ENCODE assay signal across 2 cellular contexts in the genomic region with DNA sequence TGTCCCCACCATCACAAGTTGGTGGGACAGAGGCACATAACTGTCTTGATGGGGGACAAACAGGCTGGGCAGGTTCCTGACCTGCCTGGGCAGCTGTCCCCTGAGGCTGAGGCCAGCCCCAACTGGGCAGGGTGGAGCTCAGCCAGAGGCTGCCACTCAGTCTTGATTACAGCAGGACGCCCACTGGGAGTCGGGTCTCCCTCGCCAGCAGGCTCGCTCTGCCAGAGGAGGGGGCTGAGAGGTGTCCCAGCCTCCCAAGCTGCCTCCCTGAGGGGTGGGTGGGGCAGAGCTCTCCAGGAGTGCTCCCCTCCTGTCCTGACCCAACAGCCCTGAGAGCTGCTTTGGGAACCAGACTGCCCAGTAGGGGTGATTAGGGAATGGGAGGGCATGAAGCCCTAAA.
TF ChIP-seq lines count a peak whose summit lies in the region.

No MANE protein-coding gene starts in this region.

TF ChIP-seq in IMR-90, 13 proteins besides CTCF, POLR2A, EP300 and RAD21:
- TF ChIP-seq FOS (IDR thresholded peaks at IDR 0.05; ENCODE audit: low read depth, low read length) (no peak), BHLHE40 (IDR thresholded peaks at IDR 0.05; ENCODE audit: low read depth, low read length) (no peak), NFE2L2 (IDR thresholded peaks at IDR 0.05; ENCODE audit: low read depth, low read length) (no peak), MXI1 (IDR thresholded peaks at IDR 0.05; ENCODE audit: borderline replicate concordance, low read depth, low read length) (no peak), RCOR1 (IDR thresholded peaks at IDR 0.05; ENCODE audit: insufficient replicate concordance, low read length) (no peak), MAFK (IDR thresholded peaks at IDR 0.05; ENCODE audit: low read depth, low read length) (no peak), SMC3 (IDR thresholded peaks at IDR 0.05; ENCODE audit: low read depth, low read length) (no peak), CEBPB (IDR thresholded peaks at IDR 0.05; ENCODE audit: low read depth, low read length) (no peak), CHD1 (IDR thresholded peaks at IDR 0.05; ENCODE audit: low read depth, low read length) (no peak), RFX5 (IDR thresholded peaks at IDR 0.05; ENCODE audit: low read depth, low read length) (no peak), MAZ (IDR thresholded peaks at IDR 0.05; ENCODE audit: borderline replicate concordance, low read depth, low read length) (no peak)
- TF ChIP-seq, protein P1, sequence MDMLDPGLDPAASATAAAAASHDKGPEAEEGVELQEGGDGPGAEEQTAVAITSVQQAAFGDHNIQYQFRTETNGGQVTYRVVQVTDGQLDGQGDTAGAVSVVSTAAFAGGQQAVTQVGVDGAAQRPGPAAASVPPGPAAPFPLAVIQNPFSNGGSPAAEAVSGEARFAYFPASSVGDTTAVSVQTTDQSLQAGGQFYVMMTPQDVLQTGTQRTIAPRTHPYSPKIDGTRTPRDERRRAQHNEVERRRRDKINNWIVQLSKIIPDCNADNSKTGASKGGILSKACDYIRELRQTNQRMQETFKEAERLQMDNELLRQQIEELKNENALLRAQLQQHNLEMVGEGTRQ (IDR thresholded peaks at IDR 0.05; ENCODE audit: low read depth, low read length), result no peak
- TF ChIP-seq, protein P2, sequence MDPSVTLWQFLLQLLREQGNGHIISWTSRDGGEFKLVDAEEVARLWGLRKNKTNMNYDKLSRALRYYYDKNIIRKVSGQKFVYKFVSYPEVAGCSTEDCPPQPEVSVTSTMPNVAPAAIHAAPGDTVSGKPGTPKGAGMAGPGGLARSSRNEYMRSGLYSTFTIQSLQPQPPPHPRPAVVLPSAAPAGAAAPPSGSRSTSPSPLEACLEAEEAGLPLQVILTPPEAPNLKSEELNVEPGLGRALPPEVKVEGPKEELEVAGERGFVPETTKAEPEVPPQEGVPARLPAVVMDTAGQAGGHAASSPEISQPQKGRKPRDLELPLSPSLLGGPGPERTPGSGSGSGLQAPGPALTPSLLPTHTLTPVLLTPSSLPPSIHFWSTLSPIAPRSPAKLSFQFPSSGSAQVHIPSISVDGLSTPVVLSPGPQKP (IDR thresholded peaks at IDR 0.05; ENCODE audit: borderline replicate concordance, low read depth, low read length), result no peak

TF ChIP-seq in H1, 55 proteins besides CTCF, POLR2A, EP300 and RAD21:
- TF ChIP-seq RBBP5 (IDR thresholded peaks at IDR 0.05; ENCODE audit: borderline replicate concordance, low read depth, low read length), result no peak
- no peak for TF ChIP-seq CBX5 (IDR thresholded peaks at IDR 0.05; ENCODE audit: low read depth, low read length)
- TF ChIP-seq CHD2 (IDR thresholded peaks at IDR 0.05; ENCODE audit: low read length), result no peak
- TF ChIP-seq NRF1 (IDR thresholded peaks at IDR 0.05; ENCODE audit: low read depth, low read length), result no peak
- no peak for TF ChIP-seq POLR2AphosphoS5 (IDR thresholded peaks at IDR 0.05; ENCODE audit: low read depth, low read length)
